ENCODE assay signal across 8 cellular contexts in the genomic region with DNA sequence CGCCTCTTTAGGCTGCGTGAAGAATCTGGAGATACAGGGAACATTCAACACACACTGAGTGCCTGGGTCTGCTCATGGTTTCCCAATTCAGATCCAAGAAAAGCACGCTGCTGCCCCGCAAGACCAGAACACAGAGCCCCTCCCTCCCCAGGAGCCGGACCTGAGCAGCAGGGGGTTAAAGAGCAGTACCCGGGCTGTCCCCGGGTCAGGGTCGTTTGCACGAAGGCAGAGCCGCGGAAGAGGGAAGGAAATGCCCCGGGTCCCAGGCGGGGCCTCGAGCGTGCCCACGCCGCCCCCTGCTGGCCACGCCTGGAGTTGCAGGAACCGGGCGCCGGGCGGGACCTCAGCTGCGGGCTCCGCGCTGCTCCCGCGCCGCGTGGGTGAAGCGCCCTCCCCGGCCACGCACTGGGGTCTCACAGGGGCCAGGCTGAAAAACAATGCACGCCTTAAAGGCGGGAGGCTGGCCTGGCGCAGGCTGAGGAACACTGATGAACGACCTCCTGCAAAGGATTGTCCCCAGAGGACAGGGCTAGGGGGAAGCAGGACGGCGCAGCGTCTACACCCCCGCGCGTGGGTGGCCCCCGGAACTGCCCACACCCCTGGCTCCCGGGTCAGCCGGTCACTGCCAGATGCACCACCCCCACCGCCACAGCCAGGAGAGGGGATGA.
DNase-seq lines count a peak whose midpoint lies in the region; ATAC-seq and TF ChIP-seq lines count a peak whose summit lies in the region.

No MANE protein-coding gene starts in this region.

- TF ChIP-seq CTCF in GM12875 (IDR thresholded peaks at IDR 0.05; ENCODE audit: borderline replicate concordance, insufficient read depth, low read depth, low read length) (peak; percentile 97), NB4 (IDR thresholded peaks at IDR 0.05; ENCODE audit: low read depth, low read length) (peak; percentile 83)

- H3K4me3 ChIP-seq in GM12875 (ENCODE audit: low read depth, low read length) (no peak overlapping the region), NB4 (ENCODE audit: low read depth, low read length) (no peak overlapping the region)

- DNase-seq in 8988T = peak; percentile 77
- DNase-seq in NB4 (ENCODE audit: low read depth) = peak; percentile 61
- DNase-seq in activated CD4-positive, alpha-beta T cell treated with anti-CD3 and anti-CD28 coated beads for 1 hour = peak; percentile 55
- DNase-seq in central memory CD4-positive, alpha-beta T cell = peak; percentile 49
- DNase-seq in kidney tubule cell (ENCODE audit: low spot score) = peak; percentile 45
- peak; percentile 73 to 78 for DNase-seq in stimulated activated CD4-positive, alpha-beta T cell treated with anti-CD3 and anti-CD28 coated beads, Interleukin-2, amount 100 ng/mL, for 24 hours

- ATAC-seq in GM21515 (IDR thresholded peaks at IDR 0.05; ENCODE audit: unreplicated experiment) = no peak

- TF ChIP-seq POLR2A in NB4 (IDR thresholded peaks at IDR 0.05; ENCODE audit: extremely low read depth, insufficient read length) = no peak
